8 cellular contexts compared by ENCODE assay signal in the genomic region with DNA sequence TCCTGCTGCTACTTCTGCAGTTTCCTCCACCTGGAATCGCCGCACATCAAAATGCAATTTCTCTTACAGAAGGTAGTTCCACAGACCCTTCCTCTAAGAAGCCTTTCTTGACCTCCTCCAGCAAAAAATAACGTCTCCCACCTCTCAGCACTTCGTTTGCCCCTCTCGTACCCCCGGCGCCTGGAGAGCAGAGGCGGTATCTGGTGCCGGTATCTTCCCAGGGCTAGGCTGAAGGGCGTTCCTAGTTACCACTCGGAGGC. TPM values are rescaled to one million over a fixed set of nuclear protein-coding genes. Genes with fewer than 3 reads are reported as not detected.
A peak's percentile ranks its signal among the peaks of the same experiment; 100 is the strongest.
DNase-seq lines count a peak whose midpoint lies in the region; ATAC-seq and TF ChIP-seq lines count a peak whose summit lies in the region.

No MANE protein-coding gene starts in this region.

- peak overlapping the region; percentile 48 for H3K23ac ChIP-seq in neuronal stem cell (ENCODE audit: low read depth, low read length, poor library complexity)

- H3K9ac ChIP-seq in neuronal stem cell (ENCODE audit: low read depth, low read length, poor library complexity) = peak overlapping the region; percentile 95

- peaks cover 18% of the 10 kb centered on the region for H3K4me1 ChIP-seq in CD8-positive, alpha-beta T cell (ENCODE audit: insufficient read depth, low read length)
- peaks cover 7% of the 10 kb centered on the region for H3K4me1 ChIP-seq in effector memory CD4-positive, alpha-beta T cell (ENCODE audit: control insufficient read depth, insufficient read depth, low read length, poor library complexity, severe bottlenecking)
- peaks cover 4 to 13% of the 10 kb centered on the region in 2 donors for H3K4me1 ChIP-seq in neuronal stem cell (ENCODE audit: control insufficient read depth in 2 of 2, insufficient read depth in 1 of 2, low read depth in 1 of 2, low read length in 2 of 2)

- no peak for TF ChIP-seq CTCF in CD8-positive, alpha-beta T cell (IDR thresholded peaks at IDR 0.05)

- no peak overlapping the region for H2BK15ac ChIP-seq in neuronal stem cell (ENCODE audit: low read length)

- no peaks in the 10 kb centered on the region for H3K9me3 ChIP-seq in CD8-positive, alpha-beta T cell (ENCODE audit: low read length)
- H3K9me3 ChIP-seq in effector memory CD4-positive, alpha-beta T cell (ENCODE audit: control insufficient read depth, low read length) = no peaks in the 10 kb centered on the region
- H3K9me3 ChIP-seq in neuronal stem cell (replicated peaks in 1 of 2; ENCODE audit: control insufficient read depth in 2 of 2, insufficient read depth in 1 of 2, low read depth in 1 of 2, low read length in 2 of 2) = no peaks in the 10 kb centered on the region

- H3K4me3 ChIP-seq in CD8-positive, alpha-beta T cell (ENCODE audit: low read depth, low read length) = peak overlapping the region; percentile 62
- H3K4me3 ChIP-seq in effector memory CD4-positive, alpha-beta T cell (ENCODE audit: insufficient read depth, low read depth, low read length, poor library complexity, severe bottlenecking) = peak overlapping the region; percentile 64
- H3K4me3 ChIP-seq in neuronal stem cell (ENCODE audit: low read length in 2 of 2) = peak overlapping the region; percentile 73 to 92

- peaks cover 3% of the 10 kb centered on the region for H3K36me3 ChIP-seq in CD8-positive, alpha-beta T cell (ENCODE audit: insufficient read depth, low read length)
- peaks cover 4% of the 10 kb centered on the region for H3K36me3 ChIP-seq in effector memory CD4-positive, alpha-beta T cell (ENCODE audit: control insufficient read depth, insufficient read depth, low read length)
- H3K36me3 ChIP-seq in neuronal stem cell (replicated peaks in 1 of 2; ENCODE audit: control insufficient read depth in 2 of 2, insufficient read depth in 2 of 2, low read length in 2 of 2) = peaks cover 12 to 32% of the 10 kb centered on the region in 2 donors

- H3K27ac ChIP-seq in CD8-positive, alpha-beta T cell (ENCODE audit: low read depth, low read length) = peak overlapping the region; percentile 60
- H3K27ac ChIP-seq in effector memory CD4-positive, alpha-beta T cell (ENCODE audit: insufficient read depth, low read length, poor library complexity, severe bottlenecking) = peak overlapping the region; percentile 71
- H3K27ac ChIP-seq in neuronal stem cell (replicated peaks; ENCODE audit: low read length) = no peak overlapping the region

- no CpG with 5 or more reads among the region's 11 CpGs for WGBS in neuronal stem cell (ENCODE audit: extremely low coverage in 2 of 2, insufficient read length in 2 of 2, insufficient replicate concordance in 1 of 2), 2 donors

- POLR2A ChIA-PET in CD8-positive, alpha-beta T cell (lab: Charles Lee) = interaction anchor here (0.7 to 2.5 kb wide), 28 partner anchors 11 to 621 kb away, joined by 3 to 63 read pairs (median 6); a partner anchor contains a TSS

- CTCF ChIA-PET in CD8-positive, alpha-beta T cell (lab: Charles Lee) = interaction anchor here (0.6 to 2.4 kb wide), 49 partner anchors 10 to 390 kb away, joined by 3 to 23 read pairs (median 4); a partner anchor contains a TSS

- peak overlapping the region; percentile 95 for H2AK5ac ChIP-seq in neuronal stem cell (ENCODE audit: low read depth, low read length)

- H2BK5ac ChIP-seq in neuronal stem cell (ENCODE audit: low read length) = peak overlapping the region; percentile 61

- H3K18ac ChIP-seq in neuronal stem cell (ENCODE audit: low read length) = peak overlapping the region; percentile 97

- peaks cover 24% of the 10 kb centered on the region for H3K36me3 Mint-ChIP-seq in CD8-positive, alpha-beta T cell

- H3K27me3 Mint-ChIP-seq in CD8-positive, alpha-beta T cell (ENCODE audit: low read depth) = no peaks in the 10 kb centered on the region

- H3K4ac ChIP-seq in neuronal stem cell (ENCODE audit: low read length) = no peak overlapping the region

- H3K14ac ChIP-seq in neuronal stem cell (ENCODE audit: low read length) = peak overlapping the region; percentile 85

- intact Hi-C loops in CD8-positive, alpha-beta T cell (cut with DNase I, micrococcal nuclease) = no loop called here

- peak overlapping the region; percentile 65 for H2BK12ac ChIP-seq in neuronal stem cell (ENCODE audit: low read length)

- H3K4me3 Mint-ChIP-seq in CD8-positive, alpha-beta T cell = no peak overlapping the region

- H3K9me3 Mint-ChIP-seq in CD8-positive, alpha-beta T cell = no peaks in the 10 kb centered on the region

- no peak overlapping the region for H4K8ac ChIP-seq in neuronal stem cell (ENCODE audit: low read depth, low read length)

- no peak for ATAC-seq in CD8-positive, alpha-beta T cell
- ATAC-seq in GM18868 (IDR thresholded peaks at IDR 0.05; ENCODE audit: unreplicated experiment) = no peak

- DNase-seq in CD8-positive, alpha-beta T cell = no peak
- DNase-seq in HPDE6-E6E7 (ENCODE audit: extremely low spot score) = peak; percentile 31
- no peak for DNase-seq in effector memory CD4-positive, alpha-beta T cell
- no peak for DNase-seq in neuronal stem cell (ENCODE audit: low spot score)
- no peak for DNase-seq in medulla oblongata (ENCODE audit: extremely low spot score)
- DNase-seq in SW480 (ENCODE audit: low spot score) = no peak
- DNase-seq in activated CD8-positive, alpha-beta memory T cell treated with anti-CD3 and anti-CD28 coated beads, Interleukin-2, amount 50 U/mL, for 48 hours = no peak

- H3K27me3 ChIP-seq in CD8-positive, alpha-beta T cell (ENCODE audit: insufficient read depth, low read length) = no peaks in the 10 kb centered on the region
- H3K27me3 ChIP-seq in effector memory CD4-positive, alpha-beta T cell (replicated peaks; ENCODE audit: control insufficient read depth, insufficient read depth, low read length, poor library complexity, severe bottlenecking) = no peaks in the 10 kb centered on the region
- H3K27me3 ChIP-seq in neuronal stem cell (ENCODE audit: control insufficient read depth in 3 of 3, insufficient read depth in 3 of 3, low read depth in 1 of 3, low read length in 3 of 3) = no peaks in the 10 kb centered on the region

- no peak overlapping the region for H4K91ac ChIP-seq in neuronal stem cell (ENCODE audit: low read depth, low read length, poor library complexity)

- H2AFZ ChIP-seq in neuronal stem cell (ENCODE audit: low read length) = peak overlapping the region; percentile 89

- peaks cover 16% of the 10 kb centered on the region for H3K4me1 Mint-ChIP-seq in CD8-positive, alpha-beta T cell (ENCODE audit: low read depth)

- H3K27ac Mint-ChIP-seq in CD8-positive, alpha-beta T cell = no peak overlapping the region

- peak overlapping the region; percentile 89 for H3K4me2 ChIP-seq in neuronal stem cell (ENCODE audit: insufficient read depth, low read length, poor library complexity, severe bottlenecking)

- peaks cover 5% of the 10 kb centered on the region for H3K79me1 ChIP-seq in neuronal stem cell (ENCODE audit: low read depth, low read length)

- no peak overlapping the region for H2BK120ac ChIP-seq in neuronal stem cell (ENCODE audit: low read depth, low read length)

RNA-seq across cellular contexts. Expression of a gene that starts 0.5 kb away (rescaled TPM):
- total RNA-seq in CD8-positive, alpha-beta T cell = 1 to 10 TPM; 4.0 to 5.5 TPM
- 46.0 TPM for polyA plus RNA-seq in neuronal stem cell (2013, experiment 1 of 2)
- polyA plus RNA-seq in neuronal stem cell (2013, experiment 2 of 2) = 43.9 TPM

RNA-seq across cellular contexts. Expression of a gene that starts 16.3 kb away (rescaled TPM):
- total RNA-seq in CD8-positive, alpha-beta T cell = 10 to 100 TPM; 22.6 to 24.1 TPM
- polyA plus RNA-seq in neuronal stem cell (2013, experiment 1 of 2) = 18.2 TPM
- 19.5 TPM for polyA plus RNA-seq in neuronal stem cell (2013, experiment 2 of 2)

RNA-seq across cellular contexts. Expression of a gene that starts 21.9 kb away (rescaled TPM):
- total RNA-seq in CD8-positive, alpha-beta T cell = under 1 TPM; 0.87 to 0.92 TPM
- polyA plus RNA-seq in neuronal stem cell (2013, experiment 1 of 2) = 7.5 TPM
- 7.0 TPM for polyA plus RNA-seq in neuronal stem cell (2013, experiment 2 of 2)

RNA-seq across cellular contexts. Expression of a gene that starts 34.1 kb away (rescaled TPM):
- total RNA-seq in CD8-positive, alpha-beta T cell = 1 to 10 TPM; 2.3 to 2.4 TPM
- 22.2 TPM for polyA plus RNA-seq in neuronal stem cell (2013, experiment 1 of 2)
- polyA plus RNA-seq in neuronal stem cell (2013, experiment 2 of 2) = 21.3 TPM

RNA-seq across cellular contexts. Expression of a gene that starts 43.2 kb away (rescaled TPM):
- 100 to 1,000 TPM; 187 to 218 TPM for total RNA-seq in CD8-positive, alpha-beta T cell
- 0.08 TPM for polyA plus RNA-seq in neuronal stem cell (2013, experiment 1 of 2)
- 0.17 TPM for polyA plus RNA-seq in neuronal stem cell (2013, experiment 2 of 2)
